In genomic region chr1:163378554-163378953, GRCh38 we compare ENCODE assay signal across 1 cellular context.
TF ChIP-seq lines count a peak whose summit lies in the region.

No MANE protein-coding gene starts in this region.

TF ChIP-seq in GM23338, 12 proteins besides CTCF, POLR2A, EP300 and RAD21 (continued from another document):
- TF ChIP-seq ZNF462 (CRISPR knock-in tag; IDR thresholded peaks at IDR 0.05) (no peak), STAT1 (IDR thresholded peaks at IDR 0.05; ENCODE audit: unreplicated experiment) (no peak), REST (IDR thresholded peaks at IDR 0.05; ENCODE audit: unreplicated experiment) (no peak), NANOG (IDR thresholded peaks at IDR 0.05; ENCODE audit: borderline replicate concordance) (no peak)
